In the genomic region with DNA sequence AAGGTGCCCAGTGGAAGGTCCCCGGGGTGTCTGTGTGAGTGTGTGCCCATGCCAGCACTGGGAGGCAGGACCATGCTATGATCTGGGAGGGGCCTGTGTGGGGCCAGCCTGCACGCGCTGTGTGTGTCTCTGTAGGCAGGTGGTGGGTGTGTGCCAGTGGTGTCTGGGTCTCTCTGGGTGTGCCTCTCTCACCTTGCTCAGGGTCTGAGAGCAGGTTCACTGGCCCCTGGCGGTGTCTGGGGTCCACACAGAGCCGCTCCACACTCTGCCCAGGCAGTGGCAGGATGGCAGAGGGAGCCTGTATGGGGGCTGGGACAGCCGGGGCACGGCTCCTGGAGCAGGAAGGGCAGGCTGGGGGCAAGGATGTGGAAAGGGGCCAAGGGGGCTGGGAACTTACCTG, we compare ENCODE assay signal across 19 cellular contexts. TPM values are rescaled to one million over a fixed set of nuclear protein-coding genes. Genes with fewer than 3 reads are reported as not detected.
A peak's percentile ranks its signal among the peaks of the same experiment; 100 is the strongest.
DNase-seq lines count a peak whose midpoint lies in the region; ATAC-seq and TF ChIP-seq lines count a peak whose summit lies in the region.
"Had no signal": no experiment of that assay in that cellular context is flagged by ENCODE, and none has a peak within 500 bp of the region (broad histone marks: within the 10 kb centered on the region; RNA-seq: fewer than 3 reads in every experiment).

No MANE protein-coding gene starts in this region.

- H3K4ac ChIP-seq in neuronal stem cell (ENCODE audit: low read length): no peak overlapping the region

- H3K23ac ChIP-seq in neuronal stem cell (ENCODE audit: low read depth, low read length, poor library complexity): peak overlapping the region; percentile 91

- peak overlapping the region; percentile 30 for H3K9ac ChIP-seq in neuronal stem cell (ENCODE audit: low read depth, low read length, poor library complexity)

- no peak overlapping the region for H3K27ac ChIP-seq in neuronal stem cell (replicated peaks; ENCODE audit: low read length)
- no peak overlapping the region for H3K27ac ChIP-seq in dorsolateral prefrontal cortex
- H3K27ac ChIP-seq: 22Rv1, A549 had no signal

- no peak overlapping the region for H3K4me2 ChIP-seq in neuronal stem cell (ENCODE audit: insufficient read depth, low read length, poor library complexity, severe bottlenecking)
- H3K4me2 ChIP-seq: A549 had no signal

- no peak overlapping the region for H2AFZ ChIP-seq in neuronal stem cell (ENCODE audit: low read length)

- H3K9me3 ChIP-seq in neuronal stem cell (replicated peaks in 1 of 2; ENCODE audit: control insufficient read depth in 2 of 2, insufficient read depth in 1 of 2, low read depth in 1 of 2, low read length in 2 of 2): no peaks in the 10 kb centered on the region
- H3K9me3 ChIP-seq: A549 had no signal

- H3K14ac ChIP-seq in neuronal stem cell (ENCODE audit: low read length): peak overlapping the region; percentile 6

- no peak for DNase-seq in Right ventricle myocardium inferior (ENCODE audit: missing footprints)
- no peak for DNase-seq in cardiac septum (ENCODE audit: low spot score)
- DNase-seq in left lobe of liver (ENCODE audit: low spot score): peak; percentile 52
- DNase-seq in neuronal stem cell (ENCODE audit: low spot score): no peak
- DNase-seq in cerebellar cortex (ENCODE audit: low spot score): no peak
- no peak for DNase-seq in omental fat pad (ENCODE audit: low spot score)
- DNase-seq in dorsolateral prefrontal cortex: no peak
- DNase-seq: AML-193; Calu3; CD8-positive, alpha-beta T cell; DMS79 treated with DMSO at 0.1 percent for 48 hours; GF-D8; GOT3; H7; HFFc6 had no signal

- intact Hi-C loops in Right ventricle myocardium inferior (cut with DNase I) (no loop called here), cardiac septum (cut with DNase I) (no loop called here), dorsolateral prefrontal cortex (cut with DNase I) (no loop called here)

- no peaks in the 10 kb centered on the region for H3K79me1 ChIP-seq in neuronal stem cell (ENCODE audit: low read depth, low read length)

- no CpG with 5 or more reads among the region's 7 CpGs for WGBS in neuronal stem cell (ENCODE audit: extremely low coverage in 2 of 2, insufficient read length in 2 of 2, insufficient replicate concordance in 1 of 2), 2 donors

- ATAC-seq in Right ventricle myocardium inferior (peak; percentile 21), left lobe of liver (no peak), omental fat pad (ENCODE audit: low FRiP score) (no peak)
- ATAC-seq: A549; CD8-positive, alpha-beta T cell; HCT116 had no signal

- H2BK5ac ChIP-seq in neuronal stem cell (ENCODE audit: low read length): peak overlapping the region; percentile 32

- no peaks in the 10 kb centered on the region for H3K36me3 ChIP-seq in neuronal stem cell (replicated peaks in 1 of 2; ENCODE audit: control insufficient read depth in 2 of 2, insufficient read depth in 2 of 2, low read length in 2 of 2)

- H3K18ac ChIP-seq in neuronal stem cell (ENCODE audit: low read length): peak overlapping the region; percentile 59

- H2AK5ac ChIP-seq in neuronal stem cell (ENCODE audit: low read depth, low read length): no peak overlapping the region

- H3K4me3 ChIP-seq in neuronal stem cell (ENCODE audit: low read length in 2 of 2) (no peak overlapping the region), dorsolateral prefrontal cortex (no peak overlapping the region)
- H3K4me3 ChIP-seq: A549 had no signal

- H4K8ac ChIP-seq in neuronal stem cell (ENCODE audit: low read depth, low read length): no peak overlapping the region

- TF ChIP-seq CTCF in omental fat pad (IDR thresholded peaks at IDR 0.05): no peak
- no peak for TF ChIP-seq CTCF in dorsolateral prefrontal cortex (IDR thresholded peaks at IDR 0.05 in 54 of 56, conservative IDR thresholded peaks at IDR 0.05 in 2 of 56; ENCODE audit: low read depth in 1 of 56, partially characterized antibody in 56 of 56)

- no peak overlapping the region for H2BK120ac ChIP-seq in neuronal stem cell (ENCODE audit: low read depth, low read length)

- peak overlapping the region; percentile 46 for H2BK12ac ChIP-seq in neuronal stem cell (ENCODE audit: low read length)

- peak overlapping the region; percentile 51 for H2BK15ac ChIP-seq in neuronal stem cell (ENCODE audit: low read length)

- H4K91ac ChIP-seq in neuronal stem cell (ENCODE audit: low read depth, low read length, poor library complexity): no peak overlapping the region

- no peaks in the 10 kb centered on the region for H3K27me3 ChIP-seq in neuronal stem cell (ENCODE audit: control insufficient read depth in 3 of 3, insufficient read depth in 3 of 3, low read depth in 1 of 3, low read length in 3 of 3)
- H3K27me3 ChIP-seq in dorsolateral prefrontal cortex: no peaks in the 10 kb centered on the region

- peaks cover 4 to 10% of the 10 kb centered on the region in 2 donors for H3K4me1 ChIP-seq in neuronal stem cell (ENCODE audit: control insufficient read depth in 2 of 2, insufficient read depth in 1 of 2, low read depth in 1 of 2, low read length in 2 of 2)
- H3K4me1 ChIP-seq: A549 had no signal

RNA-seq across cellular contexts. Expression of a gene that starts 12.6 kb away (rescaled TPM):
- total RNA-seq in Right ventricle myocardium inferior (5.0 TPM), cardiac septum (3.2 TPM), left lobe of liver (4,358 TPM), omental fat pad (10 to 100 TPM in 1 of 4 donors, 1 to 10 TPM in 3; 1.2 to 18.8 (median 3.6) TPM), dorsolateral prefrontal cortex (10 to 100 TPM in 118 of 120 experiments, 1 to 10 TPM in 2; 7.8 to 39.5 (median 18.8) TPM)
- polyA plus RNA-seq in neuronal stem cell (2013, experiment 1 of 2): 1.4 TPM
- 1.7 TPM for polyA plus RNA-seq in neuronal stem cell (2013, experiment 2 of 2)

RNA-seq across cellular contexts. Expression of a gene that starts 17.0 kb away (rescaled TPM):
- 26.5 TPM for total RNA-seq in Right ventricle myocardium inferior
- total RNA-seq in cardiac septum: 15.9 TPM
- 0.38 TPM for total RNA-seq in left lobe of liver
- 10.7 TPM for polyA plus RNA-seq in neuronal stem cell (2013, experiment 1 of 2)
- 10.5 TPM for polyA plus RNA-seq in neuronal stem cell (2013, experiment 2 of 2)
- 10 to 100 TPM in 1 of 4 donors, 1 to 10 TPM in 3; 2.8 to 34.7 (median 6.4) TPM for total RNA-seq in omental fat pad
- total RNA-seq in dorsolateral prefrontal cortex: 10 to 100 TPM in 67 of 120 experiments, 1 to 10 TPM in 52, not detected in 1; 1.4 to 71.5 (median 11.1) TPM
- polyA plus RNA-seq: A549, BJ had no signal

RNA-seq across cellular contexts. Expression of a gene that starts 23.3 kb away (rescaled TPM):
- total RNA-seq in Right ventricle myocardium inferior: 0.43 TPM
- total RNA-seq in cardiac septum: 0.78 TPM
- total RNA-seq in left lobe of liver: 779 TPM
- polyA plus RNA-seq in neuronal stem cell (2013, experiment 1 of 2): 0.07 TPM
- polyA plus RNA-seq in neuronal stem cell (2013, experiment 2 of 2): 0.08 TPM
- total RNA-seq in omental fat pad: 1 to 10 TPM in 3 of 4 donors, under 1 TPM in 1; 0.93 to 2.8 (median 1.9) TPM
- total RNA-seq in dorsolateral prefrontal cortex: 10 to 100 TPM in 1 of 120 experiments, 1 to 10 TPM in 44, under 1 TPM in 42, not detected in 33; 0.17 to 11.2 (median 1.1) TPM
- total RNA-seq: Calu3; CD8-positive, alpha-beta T cell; H7 had no signal

RNA-seq across cellular contexts. Expression of a gene that starts 40.5 kb away (rescaled TPM):
- total RNA-seq in Right ventricle myocardium inferior (not detected), cardiac septum (0.35 TPM), left lobe of liver (1,331 TPM), omental fat pad (under 1 TPM in 1 of 4 donors, not detected in 3; 0.94 TPM), dorsolateral prefrontal cortex (under 1 TPM in 3 of 120 experiments, not detected in 117; 0.46 to 0.72 (median 0.56) TPM)
- polyA plus RNA-seq in neuronal stem cell (2013, experiment 1 of 2): not detected
- not detected for polyA plus RNA-seq in neuronal stem cell (2013, experiment 2 of 2)
- total RNA-seq: CD8-positive, alpha-beta T cell; H7; HFFc6 had no signal
- polyA plus RNA-seq: A549, BJ had no signal

RNA-seq across cellular contexts. Expression of a gene that starts 47.1 kb away (rescaled TPM):
- total RNA-seq in Right ventricle myocardium inferior (20.4 TPM), cardiac septum (17.1 TPM), left lobe of liver (16.6 TPM), omental fat pad (10 to 100 TPM; 16.8 to 22.0 (median 18.7) TPM), dorsolateral prefrontal cortex (10 to 100 TPM; 34.0 to 82.9 (median 51.4) TPM)
- 15.7 TPM for polyA plus RNA-seq in neuronal stem cell (2013, experiment 1 of 2)
- polyA plus RNA-seq in neuronal stem cell (2013, experiment 2 of 2): 16.7 TPM

Comparison
In these comparisons a context has a peak if more than half of its experiments do, and no peak if none do; other contexts are left out.
1. RNA of a gene that starts 12.6 kb away (total RNA-seq): 4,358 TPM in left lobe of liver (single experiment); 7.8 to 39.5 TPM in dorsolateral prefrontal cortex, 5.0 TPM in Right ventricle myocardium inferior (single experiment), 1.2 to 18.8 TPM in omental fat pad and 3.2 TPM in cardiac septum (single experiment); every median in the first group is over 100 times any median in the second.
2. RNA of a gene that starts 23.3 kb away (total RNA-seq): 779 TPM in left lobe of liver (single experiment); 0.93 to 2.8 TPM in omental fat pad, 0.78 TPM in cardiac septum (single experiment), 0.17 to 11.2 TPM in dorsolateral prefrontal cortex and 0.43 TPM in Right ventricle myocardium inferior (single experiment); every median in the first group is over 10 times any median in the second.